Comparison of ENCODE assay signal across 35 cellular contexts in the genomic region with DNA sequence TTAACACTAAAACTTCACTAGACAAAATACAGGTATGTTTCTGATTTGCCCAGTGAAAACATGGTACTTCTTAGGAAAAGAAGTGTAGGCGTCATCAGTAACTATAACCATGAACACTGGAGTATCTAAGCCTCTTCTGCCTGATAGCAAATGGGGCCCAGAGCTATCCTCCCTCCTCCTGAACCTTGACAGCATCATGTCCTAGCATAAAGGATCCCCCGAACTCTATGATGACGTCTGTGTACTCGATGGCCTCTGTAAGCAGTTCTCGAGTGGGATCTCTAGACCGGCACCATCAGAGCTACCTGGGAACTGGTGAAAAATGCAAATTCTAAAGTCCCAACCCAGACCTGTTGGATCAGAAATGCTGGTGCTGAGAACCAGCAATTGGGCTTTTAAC. TPM values are rescaled to one million over a fixed set of nuclear protein-coding genes. Genes with fewer than 3 reads are reported as not detected.
"Had no signal": no experiment of that assay in that cellular context is flagged by ENCODE, and none has a peak within 500 bp of the region (broad histone marks: within the 10 kb centered on the region; RNA-seq: fewer than 3 reads in every experiment).

No MANE protein-coding gene starts in this region.

- H3K36me3 ChIP-seq: WERI-Rb-1 had no signal

- H3K4me3 ChIP-seq: cardiac muscle cell had no signal

- H3K4me3 Mint-ChIP-seq: activated CD4-positive, alpha-beta T cell treated with anti-CD3 and anti-CD28 coated beads, Interleukin-2, amount 10 ng/mL, durations not matched to agents 24 days and 14 days; activated CD8-positive, alpha-beta T cell treated with anti-CD3 and anti-CD28 coated beads for 36 hours; activated naive CD8-positive, alpha-beta T cell treated with anti-CD3 and anti-CD28 coated beads for 36 hours; activated T-cell treated with anti-CD3 and anti-CD28 coated beads, Interleukin-2, amount 50 U/mL, for 72 hours; activated T-helper 17 cell treated with anti-CD3 and anti-CD28 coated beads, Interleukin-2, amount 50 U/mL, for 72 hours; central memory CD8-positive, alpha-beta T cell had no signal

- DNase-seq: activated CD4-positive, alpha-beta T cell treated with anti-CD3 and anti-CD28 coated beads, Interleukin-2, amount 10 ng/mL, durations not matched to agents 24 days and 14 days; activated CD4-positive, alpha-beta T cell treated with anti-CD3 and anti-CD28 coated beads, Interleukin-2, amount 50 U/mL, for 4 hours; activated CD8-positive, alpha-beta T cell treated with anti-CD3 and anti-CD28 coated beads for 36 hours; activated effector memory CD4-positive, alpha-beta T cell treated with anti-CD3 and anti-CD28 coated beads, Interleukin-2, amount 50 U/mL, for 16 hours; activated naive CD4-positive, alpha-beta T cell; activated naive CD4-positive, alpha-beta T cell treated with anti-CD3 and anti-CD28 coated beads, Interleukin-2, amount 50 U/mL, for 16 hours; activated naive CD8-positive, alpha-beta T cell treated with anti-CD3 and anti-CD28 coated beads for 36 hours; activated T-cell treated with anti-CD3 and anti-CD28 coated beads, Interleukin-2, amount 50 U/mL, for 1 hour; activated T-cell treated with anti-CD3 and anti-CD28 coated beads, Interleukin-2, amount 50 U/mL, for 72 hours; amniotic stem cell; aorta; brain microvascular endothelial cell; KG1; NCI-H1092 treated with DMSO at 0.1 percent for 48 hours; NCI-H146; NCI-H187; NCI-H2029 treated with DMSO at 0.1 percent for 48 hours; NCI-H2171; NCI-H510A; NCI-H526; NCI-H748 treated with DMSO at 0.1 percent for 48 hours; NK-92 treated with Interleukin-12 subunit alpha and Interleukin-12 subunit beta, amount 100 ng/mL, for 24 hours; Right ventricle myocardium superior; SW 1271; T-helper 1 cell; T-helper 2 cell; T-helper 9 cell; WERI-Rb-1 had no signal

- H3K27ac ChIP-seq: brain microvascular endothelial cell, cardiac muscle cell, WERI-Rb-1 had no signal

- H3K36me3 Mint-ChIP-seq: activated naive CD8-positive, alpha-beta T cell treated with anti-CD3 and anti-CD28 coated beads for 36 hours had no signal

- H3K27me3 Mint-ChIP-seq: activated CD4-positive, alpha-beta T cell treated with anti-CD3 and anti-CD28 coated beads, Interleukin-2, amount 10 ng/mL, durations not matched to agents 24 days and 14 days; activated CD8-positive, alpha-beta T cell treated with anti-CD3 and anti-CD28 coated beads for 36 hours; activated naive CD8-positive, alpha-beta T cell treated with anti-CD3 and anti-CD28 coated beads for 36 hours; central memory CD8-positive, alpha-beta T cell had no signal

- H3K27ac Mint-ChIP-seq: activated CD4-positive, alpha-beta T cell treated with anti-CD3 and anti-CD28 coated beads, Interleukin-2, amount 10 ng/mL, durations not matched to agents 24 days and 14 days; activated CD8-positive, alpha-beta T cell treated with anti-CD3 and anti-CD28 coated beads for 36 hours; activated naive CD8-positive, alpha-beta T cell treated with anti-CD3 and anti-CD28 coated beads for 36 hours; activated T-cell treated with anti-CD3 and anti-CD28 coated beads, Interleukin-2, amount 50 U/mL, for 72 hours; activated T-helper 17 cell treated with anti-CD3 and anti-CD28 coated beads, Interleukin-2, amount 50 U/mL, for 72 hours had no signal

- H3K4me1 Mint-ChIP-seq: activated CD4-positive, alpha-beta T cell treated with anti-CD3 and anti-CD28 coated beads, Interleukin-2, amount 10 ng/mL, durations not matched to agents 24 days and 14 days; activated naive CD8-positive, alpha-beta T cell treated with anti-CD3 and anti-CD28 coated beads for 36 hours; activated T-helper 17 cell treated with anti-CD3 and anti-CD28 coated beads, Interleukin-2, amount 50 U/mL, for 72 hours; central memory CD8-positive, alpha-beta T cell had no signal

- H3K27me3 ChIP-seq: brain microvascular endothelial cell, cardiac muscle cell had no signal

- ATAC-seq: activated CD8-positive, alpha-beta T cell treated with anti-CD3 and anti-CD28 coated beads for 36 hours; activated T-cell treated with anti-CD3 and anti-CD28 coated beads, Interleukin-2, amount 50 U/mL, for 72 hours; activated T-helper 17 cell treated with anti-CD3 and anti-CD28 coated beads, Interleukin-2, amount 50 U/mL, for 72 hours had no signal

- H3K9me3 Mint-ChIP-seq: activated CD4-positive, alpha-beta T cell treated with anti-CD3 and anti-CD28 coated beads, Interleukin-2, amount 10 ng/mL, durations not matched to agents 24 days and 14 days; activated CD8-positive, alpha-beta T cell treated with anti-CD3 and anti-CD28 coated beads for 36 hours; activated naive CD8-positive, alpha-beta T cell treated with anti-CD3 and anti-CD28 coated beads for 36 hours; activated T-cell treated with anti-CD3 and anti-CD28 coated beads, Interleukin-2, amount 50 U/mL, for 72 hours; activated T-helper 17 cell treated with anti-CD3 and anti-CD28 coated beads, Interleukin-2, amount 50 U/mL, for 72 hours; central memory CD8-positive, alpha-beta T cell had no signal

RNA-seq across cellular contexts. Expression of a gene that starts 36.3 kb away (rescaled TPM):
- total RNA-seq: activated CD4-positive, alpha-beta T cell treated with anti-CD3 and anti-CD28 coated beads, Interleukin-2, amount 10 ng/mL, durations not matched to agents 24 days and 14 days; activated CD8-positive, alpha-beta memory T cell treated with anti-CD3 and anti-CD28 coated beads for 36 hours; activated CD8-positive, alpha-beta T cell treated with anti-CD3 and anti-CD28 coated beads for 36 hours; activated naive CD8-positive, alpha-beta T cell treated with anti-CD3 and anti-CD28 coated beads for 36 hours; activated T-cell treated with anti-CD3 and anti-CD28 coated beads, Interleukin-2, amount 50 U/mL, for 72 hours; activated T-helper 17 cell treated with anti-CD3 and anti-CD28 coated beads, Interleukin-2, amount 50 U/mL, for 72 hours; aorta; LHCN-M2; M059J; OCI-LY7; Right ventricle myocardium superior had no signal
- polyA plus RNA-seq: aorta had no signal
